In genomic region chr19:3361384-3362216, GRCh38 we compare ENCODE assay signal across 8 cellular contexts. TPM values are rescaled to one million over a fixed set of nuclear protein-coding genes. Genes with fewer than 3 reads are reported as not detected.
DNase-seq lines count a peak whose midpoint lies in the region; ATAC-seq and TF ChIP-seq lines count a peak whose summit lies in the region.

No MANE protein-coding gene starts in this region.

- ATAC-seq in naive B cell (ENCODE audit: low read depth in 2 of 2) (no peak), HG03460 (IDR thresholded peaks at IDR 0.05; ENCODE audit: unreplicated experiment) (no peak), GM19467 (IDR thresholded peaks at IDR 0.05; ENCODE audit: unreplicated experiment) (no peak), GM18511 (IDR thresholded peaks at IDR 0.05; ENCODE audit: unreplicated experiment) (no peak)

- no peak for TF ChIP-seq POLR2A in vagina (IDR thresholded peaks at IDR 0.05)

- intact Hi-C loops in vagina (cut with DNase I), result no loop called here

- H3K4me3 Mint-ChIP-seq in chondrocyte (ENCODE audit: unreplicated experiment) (peak overlapping the region; percentile 82), naive B cell (peak overlapping the region; percentile 83 to 96 (median 92))

- DNase-seq in activated T-cell treated with anti-CD3 and anti-CD28 coated beads, Interleukin-2, amount 50 U/mL, for 1 hour, result peak; percentile 19
- DNase-seq in activated T-cell treated with anti-CD3 and anti-CD28 coated beads for 4 hours (no peak), chondrocyte (ENCODE audit: low spot score) (no peak), naive B cell (no peak), vagina (ENCODE audit: extremely low spot score in 2 of 2) (peak in 1 of 2 donors; percentile 90)

- no peaks in the 10 kb centered on the region for H3K9me3 Mint-ChIP-seq in chondrocyte (ENCODE audit: low read depth)
- H3K9me3 Mint-ChIP-seq in naive B cell, result no peaks in the 10 kb centered on the region

- peaks cover 57% of the 10 kb centered on the region for H3K4me1 ChIP-seq in vagina

- H3K36me3 ChIP-seq in vagina, result no peaks in the 10 kb centered on the region

- no peaks in the 10 kb centered on the region for H3K9me3 ChIP-seq in vagina

- H3K27me3 Mint-ChIP-seq in chondrocyte (ENCODE audit: low read depth) (no peaks in the 10 kb centered on the region), naive B cell (peaks cover 0 to 18% (median 17%) of the 10 kb centered on the region in 3 donors)

- H3K36me3 Mint-ChIP-seq in chondrocyte (ENCODE audit: low read depth) (no peaks in the 10 kb centered on the region), naive B cell (no peaks in the 10 kb centered on the region)

- peak overlapping the region; percentile 89 for H3K27ac ChIP-seq in vagina

- H3K4me1 Mint-ChIP-seq in chondrocyte (ENCODE audit: low read depth) (peaks cover 40% of the 10 kb centered on the region), naive B cell (peaks cover 32 to 46% (median 40%) of the 10 kb centered on the region in 3 donors)

- no peaks in the 10 kb centered on the region for H3K27me3 ChIP-seq in vagina

- no peak for TF ChIP-seq CTCF in chondrocyte (IDR thresholded peaks at IDR 0.05)
- no peak for TF ChIP-seq CTCF in vagina (IDR thresholded peaks at IDR 0.05)

- H3K4me3 ChIP-seq in vagina, result peak overlapping the region; percentile 95 to 97

- H3K27ac Mint-ChIP-seq in chondrocyte (ENCODE audit: unreplicated experiment) (no peak overlapping the region), naive B cell (peak overlapping the region; percentile 78 to 90 (median 86))

RNA-seq across cellular contexts. Expression of gene NFIC, which starts 4.8 kb away (rescaled TPM):
- total RNA-seq in chondrocyte (81.5 to 85.5 TPM (median 83.4 TPM) in 3 replicates), vagina (142 TPM)
- 10 to 100 TPM in 1 of 6 donors, 1 to 10 TPM in 4, not detected in 1; 3.4 to 11.4 (median 5.3) TPM for polyA plus RNA-seq in naive B cell (ENCODE audit: low read depth in 6 of 6)
